ENCODE assay signal across 13 cellular contexts in genomic region chr1:220221269-220221668, GRCh38.
"Had no signal": no experiment of that assay in that cellular context is flagged by ENCODE, and none has a peak within 500 bp of the region (broad histone marks: within the 10 kb centered on the region; RNA-seq: fewer than 3 reads in every experiment).

No MANE protein-coding gene starts in this region.

- H3K9me3 Mint-ChIP-seq: activated CD4-positive, alpha-beta memory T cell treated with anti-CD3 and anti-CD28 coated beads for 36 hours; activated naive CD8-positive, alpha-beta T cell treated with anti-CD3 and anti-CD28 coated beads, Interleukin-2, amount 10 ng/mL, durations not matched to agents 7 days and 5 days; activated T-cell treated with anti-CD3 and anti-CD28 coated beads, Interleukin-2, amount 50 U/mL, for 4 hours; mesothelial cell of epicardium; neural crest cell had no signal

- H3K27ac Mint-ChIP-seq: activated CD4-positive, alpha-beta memory T cell treated with anti-CD3 and anti-CD28 coated beads for 36 hours; activated naive CD8-positive, alpha-beta T cell treated with anti-CD3 and anti-CD28 coated beads, Interleukin-2, amount 10 ng/mL, durations not matched to agents 7 days and 5 days; mesothelial cell of epicardium had no signal

- ATAC-seq: activated T-cell treated with anti-CD3 and anti-CD28 coated beads, Interleukin-2, amount 50 U/mL, for 4 hours had no signal

- H3K27me3 Mint-ChIP-seq: activated CD4-positive, alpha-beta memory T cell treated with anti-CD3 and anti-CD28 coated beads for 36 hours; activated naive CD8-positive, alpha-beta T cell treated with anti-CD3 and anti-CD28 coated beads, Interleukin-2, amount 10 ng/mL, durations not matched to agents 7 days and 5 days had no signal

- H3K27ac ChIP-seq: hepatocyte, ovary, uterus had no signal

- H3K4me3 ChIP-seq: hepatocyte, ovary, uterus had no signal

- H3K4me2 ChIP-seq: hepatocyte had no signal

- H3K4me3 Mint-ChIP-seq: activated CD4-positive, alpha-beta memory T cell treated with anti-CD3 and anti-CD28 coated beads for 36 hours; activated naive CD8-positive, alpha-beta T cell treated with anti-CD3 and anti-CD28 coated beads, Interleukin-2, amount 10 ng/mL, durations not matched to agents 7 days and 5 days; activated T-cell treated with anti-CD3 and anti-CD28 coated beads, Interleukin-2, amount 50 U/mL, for 4 hours; mesothelial cell of epicardium; neural crest cell had no signal

- H3K27me3 ChIP-seq: hepatocyte, ovary, uterus had no signal

- H3K4me1 Mint-ChIP-seq: mesothelial cell of epicardium, neural crest cell had no signal

- DNase-seq: activated CD4-positive, alpha-beta T cell treated with anti-CD3 and anti-CD28 coated beads for 1 hour; activated gamma-delta T cell; activated naive CD8-positive, alpha-beta T cell treated with anti-CD3 and anti-CD28 coated beads, Interleukin-2, amount 10 ng/mL, durations not matched to agents 7 days and 5 days; activated T-cell treated with anti-CD3 and anti-CD28 coated beads, Interleukin-2, amount 50 U/mL, for 4 hours; anterior cingulate cortex; dermis blood vessel endothelial cell; ovary; stimulated activated CD4-positive, alpha-beta T cell treated with anti-CD3 and anti-CD28 coated beads, Interleukin-4, amount 100 ng/mL, for 24 hours; uterus had no signal

- H3K9me3 ChIP-seq: ovary, uterus had no signal

- H2AFZ ChIP-seq: hepatocyte had no signal

- H3K36me3 ChIP-seq: ovary, uterus had no signal
